ENCODE assay signal across 13 cellular contexts in genomic region chr15:40065166-40065565, GRCh38. TPM values are rescaled to one million over a fixed set of nuclear protein-coding genes. Genes with fewer than 3 reads are reported as not detected.
DNase-seq lines count a peak whose midpoint lies in the region; ATAC-seq lines count a peak whose summit lies in the region.
"Had no signal": no experiment of that assay in that cellular context is flagged by ENCODE, and none has a peak within 500 bp of the region (broad histone marks: within the 10 kb centered on the region; RNA-seq: fewer than 3 reads in every experiment).

No MANE protein-coding gene starts in this region.

- intact Hi-C loops in aorta (cut with DNase I), result no loop called here

- DNase-seq in DMS53 treated with DMSO at 0.1 percent for 48 hours (lab: John Stamatoyannopoulos, UW; ENCODE audit: unreplicated experiment) (peak; percentile 30), NCI-H748 (lab: John Stamatoyannopoulos, UW; ENCODE audit: unreplicated experiment) (peak; percentile 74), cerebellum (ENCODE audit: low spot score) (peak; percentile 56), aorta (no peak), globus pallidus (ENCODE audit: low spot score) (no peak), dedifferentiated amniotic fluid mesenchymal stem cell (ENCODE audit: extremely low spot score) (no peak)
- DNase-seq: activated CD4-positive, alpha-beta T cell treated with anti-CD3 and anti-CD28 coated beads, Interleukin-2, amount 50 U/mL, for 4 hours; activated effector memory CD4-positive, alpha-beta T cell treated with Interleukin-2 at 50 U/mL for 16 hours; NCI-H446 treated with DMSO at 0.1 percent for 48 hours; thyroid gland had no signal

- H3K27ac ChIP-seq in ACC112 (ENCODE audit: low read depth, low read length) (peak overlapping the region; percentile 86), aorta (ENCODE audit: low read depth in 1 of 2, low read length in 2 of 2) (no peak overlapping the region)

- H3K9me3 ChIP-seq in aorta (ENCODE audit: control insufficient read depth, low read length), result no peaks in the 10 kb centered on the region
- H3K9me3 ChIP-seq: thyroid gland had no signal

- H3K4me1 ChIP-seq in ACC112 (ENCODE audit: control insufficient read depth, insufficient read depth, low read length, unreplicated experiment) (peaks cover 50% of the 10 kb centered on the region), aorta (ENCODE audit: control insufficient read depth in 1 of 2, insufficient read depth in 2 of 2, low read length in 2 of 2) (peaks cover 0 to 4% of the 10 kb centered on the region in 2 donors)

- H3K27me3 ChIP-seq in ACC112 (ENCODE audit: insufficient read depth, low read length) (no peaks in the 10 kb centered on the region), aorta (ENCODE audit: control insufficient read depth in 1 of 2, insufficient read depth in 2 of 2, low read length in 1 of 2) (no peaks in the 10 kb centered on the region)
- H3K27me3 ChIP-seq: thyroid gland had no signal

- H3K79me2 ChIP-seq in ACC112 (ENCODE audit: control insufficient read depth, insufficient read depth, low read length, unreplicated experiment), result no peaks in the 10 kb centered on the region

- ATAC-seq in aorta (ENCODE audit: low FRiP score) (no peak), GM21390 (IDR thresholded peaks at IDR 0.05; ENCODE audit: unreplicated experiment) (no peak)
- ATAC-seq: left colon had no signal

- H3K4me3 ChIP-seq in ACC112 (ENCODE audit: low read depth, low read length) (no peak overlapping the region), aorta (ENCODE audit: low read length in 2 of 2) (no peak overlapping the region)
- H3K4me3 ChIP-seq: thyroid gland had no signal

- no peak overlapping the region for H2AFZ ChIP-seq in ACC112 (ENCODE audit: low read length, unreplicated experiment)

- H3K36me3 ChIP-seq in ACC112 (ENCODE audit: insufficient read depth, low read length) (0 out of 2 replicates have a peak, but pooled peaks cover 7% of the 10 kb centered on the region), aorta (ENCODE audit: control insufficient read depth in 1 of 2, insufficient read depth in 2 of 2, low read length in 1 of 2) (no peaks in the 10 kb centered on the region)
- H3K36me3 ChIP-seq: thyroid gland had no signal

- 93% methylated on average over 3 of the region's 3 CpGs for WGBS in aorta, 2 donors

RNA-seq across cellular contexts. Expression of gene SRP14, which starts 26.2 kb away (rescaled TPM):
- 84.8 TPM for total RNA-seq in cerebellum
- 100 to 1,000 TPM; 154 to 161 TPM for total RNA-seq in aorta
- 100 to 1,000 TPM; 367 to 437 TPM for polyA plus RNA-seq in aorta

RNA-seq across cellular contexts. Expression of gene BMF, which starts 43.5 kb away (rescaled TPM):
- total RNA-seq in cerebellum (4.3 TPM), aorta (10 to 100 TPM in 1 of 2 donors, 1 to 10 TPM in 1; 6.0 to 17.3 TPM)
- 1 to 10 TPM; 4.3 to 5.6 TPM for polyA plus RNA-seq in aorta

Comparison
In these comparisons a context has a peak if more than half of its experiments do, and no peak if none do; other contexts are left out.
1. DNase-seq: peak in DMS53 treated with DMSO at 0.1 percent for 48 hours (single experiment), NCI-H748 (single experiment) and cerebellum (single experiment); none in aorta (0 of 2), globus pallidus (single experiment) and dedifferentiated amniotic fluid mesenchymal stem cell (single experiment).